In the genomic region with DNA sequence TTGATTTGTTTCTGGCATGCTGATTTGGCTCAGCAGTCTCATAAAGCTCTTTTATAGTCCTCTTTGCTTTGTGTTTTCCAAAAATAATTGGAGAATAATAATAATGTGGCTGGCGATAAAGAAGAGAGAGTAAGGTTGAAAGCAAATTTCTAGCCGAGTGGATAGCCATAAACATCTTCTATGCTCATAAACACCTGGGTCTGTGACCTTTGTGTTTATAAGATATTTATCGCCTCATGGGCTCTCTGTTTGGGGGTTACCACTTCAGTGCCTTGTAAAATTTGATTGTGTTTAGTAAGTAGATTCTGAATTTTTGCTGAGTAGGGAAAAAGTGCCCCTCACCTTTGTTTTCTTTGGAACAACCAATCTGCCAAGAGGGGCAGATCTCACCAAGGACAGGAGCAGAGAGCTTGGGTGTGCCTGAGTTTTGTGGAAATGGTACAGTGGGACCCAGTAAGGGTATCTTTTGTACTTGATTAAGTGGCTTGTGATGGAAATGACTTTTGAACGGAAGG, we compare ENCODE assay signal across 21 cellular contexts.
"Had no signal": no experiment of that assay in that cellular context is flagged by ENCODE, and none has a peak within 500 bp of the region (broad histone marks: within the 10 kb centered on the region; RNA-seq: fewer than 3 reads in every experiment).

No MANE protein-coding gene starts in this region.

- H3K36me3 ChIP-seq: spleen, tibial nerve had no signal

- H3K4me1 ChIP-seq: foreskin keratinocyte had no signal

- H3K9me3 ChIP-seq: psoas muscle, spleen, testis, tibial nerve had no signal

- H3K4me2 ChIP-seq: hepatocyte had no signal

- FAIRE-seq: colon, kidney had no signal

- ATAC-seq: effector memory CD8-positive, alpha-beta T cell; foreskin keratinocyte; left cardiac atrium; left ventricle myocardium superior; psoas muscle; sciatic nerve; stimulated activated naive B cell treated with anti-CD40 and anti-IgM and Interleukin-4, amounts not matched to agents 10 μg/mL and 1 μg/mL and 100 μg/mL, for 72 hours; stimulated activated naive CD8-positive, alpha-beta T cell treated with anti-CD3 and anti-CD28 coated beads, Interleukin-15, amount 100 ng/mL, for 72 hours had no signal

- H3K4me3 ChIP-seq: hepatocyte, lung, psoas muscle, spleen, testis, tibial nerve had no signal

- DNase-seq: effector memory CD8-positive, alpha-beta T cell; foreskin keratinocyte; kidney; left cardiac atrium; left ventricle myocardium superior; mesendoderm; naive B cell; psoas muscle; retina; spleen; stimulated activated CD4-positive, alpha-beta T cell treated with anti-CD3 and anti-CD28 coated beads, Interleukin-15, amount 100 ng/mL, for 24 hours; stimulated activated CD4-positive, alpha-beta T cell treated with anti-CD3 and anti-CD28 coated beads, Interleukin-1b, Interleukin-23, amount 100 ng/mL, for 48 hours; stimulated activated CD4-positive, alpha-beta T cell treated with anti-CD3 and anti-CD28 coated beads, Interleukin-4, amount 100 ng/mL, for 4 hours; stimulated activated naive B cell treated with anti-CD40 and anti-IgM and Interleukin-4, amounts not matched to agents 10 μg/mL and 1 μg/mL and 100 μg/mL, for 72 hours; stimulated activated naive CD8-positive, alpha-beta T cell treated with anti-CD3 and anti-CD28 coated beads, Interleukin-15, amount 100 ng/mL, for 72 hours; testis had no signal

- H3K27me3 ChIP-seq: foreskin keratinocyte, hepatocyte, spleen, testis, tibial nerve had no signal

- H3K27ac ChIP-seq: foreskin keratinocyte, hepatocyte, psoas muscle, spleen, testis, tibial nerve had no signal

- H2AFZ ChIP-seq: hepatocyte had no signal
